ENCODE assay signal across 8 cellular contexts in the genomic region with DNA sequence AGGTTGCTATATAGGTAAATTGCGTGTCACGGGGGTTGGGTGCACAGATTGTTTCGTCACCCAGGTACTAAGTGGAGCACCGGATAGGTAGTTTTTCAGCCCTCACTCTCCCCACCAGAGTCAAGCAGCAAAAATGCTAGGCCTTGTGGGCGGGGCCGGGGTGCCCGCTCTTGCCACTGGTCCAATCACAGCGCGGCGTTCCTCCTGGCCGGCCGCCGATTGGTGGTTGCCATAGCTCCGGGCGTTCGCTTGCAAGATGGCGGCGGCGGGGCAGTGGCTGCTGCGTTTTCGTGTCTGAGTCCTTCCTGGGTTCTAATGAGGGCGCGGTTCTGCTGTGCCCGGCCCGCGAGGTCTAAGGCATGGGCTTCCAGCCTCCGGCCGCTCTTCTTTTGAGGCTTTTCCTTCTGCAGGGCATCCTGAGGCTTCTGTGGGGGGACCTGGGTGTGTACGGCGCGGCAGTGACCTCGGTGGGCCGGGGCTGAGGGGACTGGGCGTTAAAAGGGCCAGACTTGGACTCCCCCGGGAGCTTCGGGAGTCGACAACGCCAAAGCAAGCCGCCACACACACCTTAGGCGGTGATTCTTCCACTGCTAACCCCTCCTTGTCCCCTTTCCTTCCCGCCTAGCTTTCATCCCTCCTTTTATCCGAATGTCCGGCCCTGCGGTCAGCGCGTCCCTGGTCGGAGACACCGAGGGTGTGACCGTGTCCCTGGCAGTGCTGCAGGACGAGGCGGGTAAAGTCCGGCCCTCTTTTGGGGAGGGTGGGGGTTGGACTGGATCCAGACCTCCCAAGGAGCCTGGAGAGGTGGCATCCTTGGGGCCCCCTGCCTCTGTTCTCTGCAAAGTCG. TPM values are rescaled to one million over a fixed set of nuclear protein-coding genes. Genes with fewer than 3 reads are reported as not detected.
A peak's percentile ranks its signal among the peaks of the same experiment; 100 is the strongest.
DNase-seq lines count a peak whose midpoint lies in the region; ATAC-seq and TF ChIP-seq lines count a peak whose summit lies in the region.

A gene (plus strand): TSS at position 232 of the 847 bp plus-strand sequence. CDS start 128 bp downstream, at position 360.

- peaks cover 0 to 1% of the 10 kb centered on the region in 2 donors for H3K36me3 Mint-ChIP-seq in CD14-positive monocyte

- H3K27me3 ChIP-seq in dorsolateral prefrontal cortex, result no peaks in the 10 kb centered on the region
- H3K27me3 ChIP-seq in right lobe of liver, result no peaks in the 10 kb centered on the region

- H3K27ac Mint-ChIP-seq in CD14-positive monocyte, result peak within 1 kb of the TSS in 2 of 7 donors; percentile 78 to 87

- H3K9me3 Mint-ChIP-seq in CD14-positive monocyte, result no peaks in the 10 kb centered on the region

- H3K27me3 Mint-ChIP-seq in CD14-positive monocyte (ENCODE audit: low read depth in 3 of 3), result peaks cover 0 to 4% (median 0%) of the 10 kb centered on the region in 3 donors

- no peaks in the 10 kb centered on the region for H3K9me3 ChIP-seq in right lobe of liver

- H3K4me1 ChIP-seq in right lobe of liver, result no peaks in the 10 kb centered on the region

- ATAC-seq in GM19438 (IDR thresholded peaks at IDR 0.05; ENCODE audit: low read depth, unreplicated experiment), result peak; percentile 100
- ATAC-seq in HG03565 (IDR thresholded peaks at IDR 0.05; ENCODE audit: unreplicated experiment), result peak; percentile 96
- peak; percentile 98 to 100 (median 100) for ATAC-seq in right lobe of liver

- TF ChIP-seq CTCF in CD14-positive monocyte (IDR thresholded peaks at IDR 0.05) (no peak), dorsolateral prefrontal cortex (IDR thresholded peaks at IDR 0.05 in 54 of 56, conservative IDR thresholded peaks at IDR 0.05 in 2 of 56; ENCODE audit: low read depth in 1 of 56, partially characterized antibody in 56 of 56) (peak in 4 of 56 donors; percentile 10 to 18 (median 12)), right lobe of liver (IDR thresholded peaks at IDR 0.05) (no peak)

- H3K27ac ChIP-seq in dorsolateral prefrontal cortex (peak within 1 kb of the TSS in 14 of 59 donors; percentile 1 to 67 (median 30)), right lobe of liver (no peak within 1 kb of the TSS)

- intact Hi-C loops in CD14-positive monocyte (cut with micrococcal nuclease) (loop anchor here in 1 of 2 donors (5.0 kb wide), 1 partner anchor 41 kb away; a partner anchor contains a TSS), dorsolateral prefrontal cortex (cut with DNase I) (loop anchor here in 1 of 2 donors (5.0 kb wide), 1 partner anchor 41 kb away; a partner anchor contains a TSS), right lobe of liver (cut with DNase I) (no loop called here)

- H3K4me3 ChIP-seq in dorsolateral prefrontal cortex (peak within 1 kb of the TSS; percentile 57 to 99 (median 85)), right lobe of liver (peak within 1 kb of the TSS; percentile 81 to 86 (median 83))

- H3K4me3 Mint-ChIP-seq in CD14-positive monocyte, result peak within 1 kb of the TSS; percentile 88

- no peak for TF ChIP-seq POLR2A in right lobe of liver (IDR thresholded peaks at IDR 0.05)

- H3K36me3 ChIP-seq in right lobe of liver, result no peaks in the 10 kb centered on the region

- H3K4me1 Mint-ChIP-seq in CD14-positive monocyte, result peaks cover 10% of the 10 kb centered on the region

- peak; percentile 87 for DNase-seq in CD14-positive monocyte (ENCODE audit: low spot score)
- peak; percentile 86 for DNase-seq in NCI-H748 treated with DMSO at 0.1 percent for 48 hours (lab: John Stamatoyannopoulos, UW)
- peak; percentile 80 to 88 for DNase-seq in activated CD4-positive, alpha-beta T cell treated with anti-CD3 and anti-CD28 coated beads, Interleukin-2, amount 50 U/mL, for 24 hours (ENCODE audit: low read depth in 1 of 2, low spot score in 1 of 2)
- DNase-seq in dorsolateral prefrontal cortex, result peak; percentile 93 to 98 (median 96)
- DNase-seq in right lobe of liver, result peak; percentile 89 to 91 (median 90)
- DNase-seq in stimulated activated CD4-positive, alpha-beta T cell treated with anti-CD3 and anti-CD28 coated beads, Interleukin-4, amount 100 ng/mL, for 1 hour, result peak; percentile 95

- WGBS in right lobe of liver (ENCODE audit: insufficient coverage, low coverage, low lambda C conversion rate, missing lambda C conversion rate), result 4% methylated on average over 18 of the region's 53 CpGs

RNA-seq across cellular contexts. Expression of the gene that starts here (rescaled TPM):
- polyA plus RNA-seq in CD14-positive monocyte, result under 1 TPM in 1 of 2 donors, not detected in 1; 0.24 TPM
- 10 to 100 TPM in 117 of 120 experiments, 1 to 10 TPM in 3; 9.0 to 31.0 (median 18.4) TPM for total RNA-seq in dorsolateral prefrontal cortex
- 1 to 10 TPM in 2 of 6 experiments, under 1 TPM in 4; 0.61 to 1.2 (median 0.88) TPM for total RNA-seq in right lobe of liver

Comparison
In these comparisons a context has a peak if more than half of its experiments do, and no peak if none do; other contexts are left out.
1. RNA of the gene that starts here (total RNA-seq): 9.0 to 31.0 TPM in dorsolateral prefrontal cortex; 0.61 to 1.2 TPM in right lobe of liver; every median in the first group is over 4 times any median in the second.
2. Peak in DNase-seq in CD14-positive monocyte; RNA of the gene not detected or under 1 TPM.
3. Peak in every context shown above with its lines, with median percentiles within 50 percentile points of each other: DNase-seq and ATAC-seq.